8 cellular contexts compared by ENCODE assay signal in the genomic region with DNA sequence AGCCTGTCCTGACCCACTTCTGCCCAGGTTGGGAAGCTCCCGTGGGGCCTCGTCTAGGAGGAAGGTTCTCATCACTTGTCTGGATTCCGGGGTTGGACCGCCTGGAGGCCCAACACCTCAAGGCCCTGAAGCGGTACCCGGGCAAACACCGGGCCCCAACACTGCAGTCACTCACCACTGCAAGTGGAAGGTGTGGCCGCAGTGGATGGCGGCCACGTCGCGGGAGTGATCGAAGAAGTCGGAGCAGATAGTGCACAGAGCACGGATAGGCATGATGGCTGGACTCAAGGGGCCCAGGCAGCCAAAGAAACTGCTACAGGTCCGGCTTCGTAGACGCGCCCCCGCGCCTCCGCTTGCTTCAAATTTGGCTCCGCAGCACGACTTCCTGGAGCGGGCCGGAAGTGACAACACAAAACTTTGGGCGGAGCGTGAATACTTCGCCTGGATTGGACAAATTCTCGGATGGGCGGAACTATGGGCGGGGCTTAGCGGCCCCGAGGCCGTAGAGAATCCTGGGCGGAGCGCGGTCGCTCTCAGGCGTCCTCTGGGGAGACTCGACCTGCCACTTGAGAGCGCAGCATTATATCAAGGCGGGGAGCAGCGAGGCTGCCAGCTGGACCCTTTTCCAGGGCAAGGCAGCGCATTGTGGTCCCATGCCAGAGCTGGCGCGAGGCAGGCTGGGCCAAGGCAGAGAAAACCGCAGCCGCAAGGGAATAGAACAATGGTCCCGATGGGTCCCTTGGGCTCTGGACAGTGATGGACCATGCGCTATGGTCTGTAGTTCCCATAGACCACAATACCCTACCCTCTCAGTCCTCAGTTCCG. TPM values are rescaled to one million over a fixed set of nuclear protein-coding genes. Genes with fewer than 3 reads are reported as not detected.
DNase-seq lines count a peak whose midpoint lies in the region; ATAC-seq, FAIRE-seq and TF ChIP-seq lines count a peak whose summit lies in the region.

A gene with protein sequence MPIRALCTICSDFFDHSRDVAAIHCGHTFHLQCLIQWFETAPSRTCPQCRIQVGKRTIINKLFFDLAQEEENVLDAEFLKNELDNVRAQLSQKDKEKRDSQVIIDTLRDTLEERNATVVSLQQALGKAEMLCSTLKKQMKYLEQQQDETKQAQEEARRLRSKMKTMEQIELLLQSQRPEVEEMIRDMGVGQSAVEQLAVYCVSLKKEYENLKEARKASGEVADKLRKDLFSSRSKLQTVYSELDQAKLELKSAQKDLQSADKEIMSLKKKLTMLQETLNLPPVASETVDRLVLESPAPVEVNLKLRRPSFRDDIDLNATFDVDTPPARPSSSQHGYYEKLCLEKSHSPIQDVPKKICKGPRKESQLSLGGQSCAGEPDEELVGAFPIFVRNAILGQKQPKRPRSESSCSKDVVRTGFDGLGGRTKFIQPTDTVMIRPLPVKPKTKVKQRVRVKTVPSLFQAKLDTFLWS (minus strand): TSS at position 384 of the 825 bp plus-strand sequence. CDS start 111 bp downstream, at position 273.

- H3K27me3 ChIP-seq in BJ (ENCODE audit: control insufficient read depth, insufficient read depth, low read length) = no peaks in the 10 kb centered on the region
- no peaks in the 10 kb centered on the region for H3K27me3 ChIP-seq in layer of hippocampus (ENCODE audit: control insufficient read depth, insufficient read depth, low read length)

- POLR2A ChIA-PET in BJ (lab: Charles Lee) = no interaction called here

- ATAC-seq in HG03442 (IDR thresholded peaks at IDR 0.05; ENCODE audit: unreplicated experiment) = peak; percentile 93

- H3K36me3 ChIP-seq in BJ (ENCODE audit: control insufficient read depth, insufficient read depth, low read length) = no peaks in the 10 kb centered on the region

- TF ChIP-seq CTCF in BJ (IDR thresholded peaks at IDR 0.05; ENCODE audit: insufficient read depth, low read depth, low read length) = no peak

- H3K4me3 ChIP-seq in BJ (ENCODE audit: low read depth, low read length) = peak within 1 kb of the TSS; percentile 74

- CTCF ChIA-PET in BJ (lab: Yijun Ruan, JAX) = interaction anchor here (1.0 to 2.1 kb wide), 3 partner anchors 17 to 54 kb away, joined by 5 to 11 read pairs (median 8); a partner anchor contains a TSS

- FAIRE-seq in GM19239 (lab: Jason Lieb, UNC) = peak; percentile 97

- peak; percentile 64 for DNase-seq in BJ (ENCODE audit: low read depth)
- peak; percentile 97 for DNase-seq in GM19239 (ENCODE audit: insufficient read length, low spot score)
- peak; percentile 83 for DNase-seq in NCI-H524 treated with DMSO at 0.1 percent for 48 hours (lab: John Stamatoyannopoulos, UW)
- peak; percentile 91 to 95 for DNase-seq in activated CD4-positive, alpha-beta T cell treated with anti-CD3 and anti-CD28 coated beads for 4 hours
- peak; percentile 84 to 96 (median 91) for DNase-seq in stimulated activated CD4-positive, alpha-beta T cell treated with anti-CD3 and anti-CD28 coated beads, Interleukin-1b, Interleukin-23, amount 100 ng/mL, for 24 hours (ENCODE audit: low read depth in 4 of 4, low spot score in 1 of 4)

- H3K27ac ChIP-seq in cingulate gyrus (ENCODE audit: low read depth, low read length) (peak within 1 kb of the TSS; percentile 78), layer of hippocampus (ENCODE audit: low read depth, low read length) (peak within 1 kb of the TSS; percentile 73)

RNA-seq across cellular contexts. Expression of the gene that starts here (rescaled TPM):
- polyA plus RNA-seq in BJ (2011; rRNA removed) = 4.9 and 5.8 TPM in 2 replicates
- 5.8 and 6.3 TPM in 2 replicates for polyA minus RNA-seq in BJ (2011; rRNA and poly(A)+ RNA removed)

Comparison
In these comparisons a context has a peak if more than half of its experiments do, and no peak if none do; other contexts are left out.
1. Peak in every context shown above with its lines: DNase-seq, ATAC-seq, H3K4me3 ChIP-seq and H3K27ac ChIP-seq.